In genomic region chr13:108828053-108828806, GRCh38 we compare ENCODE assay signal across 31 cellular contexts.
"Had no signal": no experiment of that assay in that cellular context is flagged by ENCODE, and none has a peak within 500 bp of the region (broad histone marks: within the 10 kb centered on the region; RNA-seq: fewer than 3 reads in every experiment).

No MANE protein-coding gene starts in this region.

- H3K4me1 ChIP-seq: adrenal gland, ascending aorta, gastrocnemius medialis, sigmoid colon, thyroid gland, upper lobe of left lung, vagina had no signal

- H3K27me3 ChIP-seq: adrenal gland, ascending aorta, brain microvascular endothelial cell, gastrocnemius medialis, sigmoid colon, thyroid gland, upper lobe of left lung, vagina had no signal

- DNase-seq: activated CD4-positive, alpha-beta memory T cell treated with anti-CD3 and anti-CD28 coated beads for 36 hours; activated CD4-positive, alpha-beta T cell treated with anti-CD3 and anti-CD28 coated beads for 48 hours; activated CD8-positive, alpha-beta memory T cell treated with anti-CD3 and anti-CD28 coated beads, Interleukin-2, amount 50 U/mL, for 4 hours; activated effector memory CD4-positive, alpha-beta T cell treated with anti-CD3 and anti-CD28 coated beads, Interleukin-2, amount 50 U/mL, for 16 hours; activated naive CD4-positive, alpha-beta T cell treated with anti-CD3 and anti-CD28 coated beads for 36 hours; activated naive CD8-positive, alpha-beta T cell treated with anti-CD3 and anti-CD28 coated beads for 36 hours; activated T-cell treated with anti-CD3 and anti-CD28 coated beads, Interleukin-2, amount 50 U/mL, for 1 hour; adrenal gland; brain microvascular endothelial cell; central memory CD4-positive, alpha-beta T cell; gastrocnemius medialis; glutamatergic neuron; kidney; mesenchymal stem cell; sigmoid colon; small intestine; stimulated activated CD4-positive, alpha-beta T cell treated with anti-CD3 and anti-CD28 coated beads, Interleukin-4, amount 100 ng/mL, for 4 hours; stimulated activated CD8-positive, alpha-beta memory T cell treated with anti-CD3 and anti-CD28 coated beads, Interleukin-4, amount 100 ng/mL, for 48 hours; stimulated activated naive CD8-positive, alpha-beta T cell treated with anti-CD3 and anti-CD28 coated beads, Interleukin-15, amount 100 ng/mL, for 72 hours; T-helper 1 cell; upper lobe of left lung; WERI-Rb-1 had no signal

- H3K27ac Mint-ChIP-seq: activated CD4-positive, alpha-beta memory T cell treated with anti-CD3 and anti-CD28 coated beads for 36 hours; activated naive CD4-positive, alpha-beta T cell treated with anti-CD3 and anti-CD28 coated beads for 36 hours; activated naive CD8-positive, alpha-beta T cell treated with anti-CD3 and anti-CD28 coated beads for 36 hours; activated T-helper 1 cell treated with anti-CD3 and anti-CD28 coated beads, Interleukin-12 subunit alpha, Interleukin-12 subunit beta, Interleukin-2, Interleukin-4 antibody, amounts not matched to agents 30 ng/mL and 10 ng/mL and 1 ng/mL, durations not matched to agents 14 hours and 24 hours and 36 hours; dendritic cell treated with granulocyte-macrophage colony-stimulating factor and Interleukin-4, amounts not matched to agents 40 ng/mL and 50 ng/mL, for 4 days; stimulated activated memory B cell treated with anti-CD40 and anti-IgM and Interleukin-4, amounts not matched to agents 10 μg/mL and 1 μg/mL and 100 μg/mL, for 72 hours; stimulated activated naive CD8-positive, alpha-beta T cell treated with anti-CD3 and anti-CD28 coated beads, Interleukin-15, amount 100 ng/mL, for 72 hours; T-helper 2 cell treated with Interferon-gamma antibody and Interleukin-4, amounts not matched to agents 5 μg/mL and 100 μg/mL, for 36 hours had no signal

- H3K4me3 Mint-ChIP-seq: activated CD4-positive, alpha-beta memory T cell treated with anti-CD3 and anti-CD28 coated beads for 36 hours; activated naive CD4-positive, alpha-beta T cell treated with anti-CD3 and anti-CD28 coated beads for 36 hours; activated naive CD8-positive, alpha-beta T cell treated with anti-CD3 and anti-CD28 coated beads for 36 hours; activated T-helper 1 cell treated with anti-CD3 and anti-CD28 coated beads, Interleukin-12 subunit alpha, Interleukin-12 subunit beta, Interleukin-2, Interleukin-4 antibody, amounts not matched to agents 30 ng/mL and 10 ng/mL and 1 ng/mL, durations not matched to agents 14 hours and 24 hours and 36 hours; dendritic cell treated with granulocyte-macrophage colony-stimulating factor and Interleukin-4, amounts not matched to agents 40 ng/mL and 50 ng/mL, for 4 days; nephron; stimulated activated memory B cell treated with anti-CD40 and anti-IgM and Interleukin-4, amounts not matched to agents 10 μg/mL and 1 μg/mL and 100 μg/mL, for 72 hours; stimulated activated naive CD8-positive, alpha-beta T cell treated with anti-CD3 and anti-CD28 coated beads, Interleukin-15, amount 100 ng/mL, for 72 hours; T-helper 2 cell treated with Interferon-gamma antibody and Interleukin-4, amounts not matched to agents 5 μg/mL and 100 μg/mL, for 36 hours had no signal

- H3K9me3 Mint-ChIP-seq: activated naive CD8-positive, alpha-beta T cell treated with anti-CD3 and anti-CD28 coated beads for 36 hours; stimulated activated memory B cell treated with anti-CD40 and anti-IgM and Interleukin-4, amounts not matched to agents 10 μg/mL and 1 μg/mL and 100 μg/mL, for 72 hours; stimulated activated naive CD8-positive, alpha-beta T cell treated with anti-CD3 and anti-CD28 coated beads, Interleukin-15, amount 100 ng/mL, for 72 hours had no signal

- H3K36me3 ChIP-seq: adrenal gland, ascending aorta, brain microvascular endothelial cell, gastrocnemius medialis, sigmoid colon, thyroid gland, upper lobe of left lung, vagina, WERI-Rb-1 had no signal

- H3K9me3 ChIP-seq: adrenal gland, ascending aorta, gastrocnemius medialis, thyroid gland, vagina had no signal

- H3K27me3 Mint-ChIP-seq: activated CD4-positive, alpha-beta memory T cell treated with anti-CD3 and anti-CD28 coated beads for 36 hours; dendritic cell treated with granulocyte-macrophage colony-stimulating factor and Interleukin-4, amounts not matched to agents 40 ng/mL and 50 ng/mL, for 4 days; stimulated activated memory B cell treated with anti-CD40 and anti-IgM and Interleukin-4, amounts not matched to agents 10 μg/mL and 1 μg/mL and 100 μg/mL, for 72 hours; stimulated activated naive CD8-positive, alpha-beta T cell treated with anti-CD3 and anti-CD28 coated beads, Interleukin-15, amount 100 ng/mL, for 72 hours had no signal

- H3K36me3 Mint-ChIP-seq: activated naive CD8-positive, alpha-beta T cell treated with anti-CD3 and anti-CD28 coated beads for 36 hours; stimulated activated memory B cell treated with anti-CD40 and anti-IgM and Interleukin-4, amounts not matched to agents 10 μg/mL and 1 μg/mL and 100 μg/mL, for 72 hours had no signal

- H3K4me3 ChIP-seq: adrenal gland, ascending aorta, gastrocnemius medialis, sigmoid colon, thyroid gland, upper lobe of left lung, vagina had no signal

- ATAC-seq: activated CD4-positive, CD25-positive, alpha-beta regulatory T cell treated with anti-CD3 and anti-CD28 coated beads, Interleukin-2, amount 50 U/mL, for 24 hours; gastrocnemius medialis; stimulated activated memory B cell treated with anti-CD40 and anti-IgM and Interleukin-4, amounts not matched to agents 10 μg/mL and 1 μg/mL and 100 μg/mL, for 72 hours; stimulated activated naive CD8-positive, alpha-beta T cell treated with anti-CD3 and anti-CD28 coated beads, Interleukin-15, amount 100 ng/mL, for 72 hours had no signal

- H3K27ac ChIP-seq: adrenal gland, ascending aorta, brain microvascular endothelial cell, gastrocnemius medialis, sigmoid colon, thyroid gland, upper lobe of left lung, vagina, WERI-Rb-1 had no signal

- H3K4me1 Mint-ChIP-seq: activated naive CD8-positive, alpha-beta T cell treated with anti-CD3 and anti-CD28 coated beads for 36 hours; stimulated activated memory B cell treated with anti-CD40 and anti-IgM and Interleukin-4, amounts not matched to agents 10 μg/mL and 1 μg/mL and 100 μg/mL, for 72 hours; stimulated activated naive CD8-positive, alpha-beta T cell treated with anti-CD3 and anti-CD28 coated beads, Interleukin-15, amount 100 ng/mL, for 72 hours had no signal
